In genomic region chr7:74061840-74062539, GRCh38 we compare ENCODE assay signal across 8 cellular contexts. TPM values are rescaled to one million over a fixed set of nuclear protein-coding genes. Genes with fewer than 3 reads are reported as not detected.
DNase-seq lines count a peak whose midpoint lies in the region; ATAC-seq and TF ChIP-seq lines count a peak whose summit lies in the region.

No MANE protein-coding gene starts in this region.

- no peak for ATAC-seq in GM19023 (IDR thresholded peaks at IDR 0.05; ENCODE audit: unreplicated experiment)

- in situ Hi-C loops in GM13976 (cut with MboI; ENCODE audit: low sequenced_read_pairs, unreplicated experiment) = loop anchor here (10.0 kb wide), 1 partner anchor 343 kb away; no protein-coding TSS in a partner anchor

- POLR2A ChIA-PET in GM10248 (lab: Yijun Ruan, JAX) = no interaction called here

- peak; percentile 80 for DNase-seq in GM13976 (ENCODE audit: low spot score)
- DNase-seq in NCI-H2029 treated with DMSO at 0.1 percent for 48 hours (lab: John Stamatoyannopoulos, UW) = peak; percentile 65
- DNase-seq in activated CD4-positive, alpha-beta T cell treated with anti-CD3 and anti-CD28 coated beads, Interleukin-2, amount 50 U/mL, for 48 hours = peak; percentile 54 to 66
- peak; percentile 95 for DNase-seq in dermis blood vessel endothelial cell
- peak; percentile 93 for DNase-seq in lung microvascular endothelial cell (ENCODE audit: low read depth in 2 of 2)
- peak; percentile 34 for DNase-seq in stimulated activated CD8-positive, alpha-beta memory T cell treated with anti-CD3 and anti-CD28 coated beads, Interleukin-15, amount 100 ng/mL, for 1 hour (ENCODE audit: low read depth)
- no peak for DNase-seq in GM10248 (ENCODE audit: extremely low spot score)

- TF ChIP-seq CTCF in GM13976 (IDR thresholded peaks at IDR 0.05; ENCODE audit: borderline replicate concordance, control extremely low read depth, extremely low read depth, insufficient read depth, missing control alignments) = no peak
- no peak for TF ChIP-seq CTCF in GM10248 (IDR thresholded peaks at IDR 0.05; ENCODE audit: control extremely low read depth, extremely low read depth, low read depth, missing control alignments)

- CTCF ChIA-PET in GM10248 (lab: Yijun Ruan, JAX) = no interaction called here

RNA-seq across cellular contexts. Expression of gene LIMK1, which starts 21.6 kb away (rescaled TPM):
- total RNA-seq in dermis blood vessel endothelial cell (20.4 and 32.7 TPM in 2 replicates), lung microvascular endothelial cell (12.9 and 13.7 TPM in 2 replicates)

RNA-seq across cellular contexts. Expression of gene ELN, which starts 34.0 kb away (rescaled TPM):
- total RNA-seq in dermis blood vessel endothelial cell (4.4 and 5.4 TPM in 2 replicates), lung microvascular endothelial cell (4.6 and 15.5 TPM in 2 replicates)
